1 cellular context compared by ENCODE assay signal in genomic region chr16:88769617-88770458, GRCh38.
TF ChIP-seq lines count a peak whose summit lies in the region.

No MANE protein-coding gene starts in this region.

TF ChIP-seq in IMR-90, 13 proteins besides CTCF, POLR2A, EP300 and RAD21:
- TF ChIP-seq CHD1 (IDR thresholded peaks at IDR 0.05; ENCODE audit: low read depth, low read length) = no peak
- TF ChIP-seq FOS (IDR thresholded peaks at IDR 0.05; ENCODE audit: low read depth, low read length) = no peak
- TF ChIP-seq BHLHE40 (IDR thresholded peaks at IDR 0.05; ENCODE audit: low read depth, low read length) = no peak
